In genomic region chr1:151924691-151925587, GRCh38 we compare ENCODE assay signal across 14 cellular contexts. TPM values are rescaled to one million over a fixed set of nuclear protein-coding genes. Genes with fewer than 3 reads are reported as not detected.
DNase-seq lines count a peak whose midpoint lies in the region; ATAC-seq, FAIRE-seq and TF ChIP-seq lines count a peak whose summit lies in the region.
"Had no signal": no experiment of that assay in that cellular context is flagged by ENCODE, and none has a peak within 500 bp of the region (broad histone marks: within the 10 kb centered on the region; RNA-seq: fewer than 3 reads in every experiment).

No MANE protein-coding gene starts in this region.

- no peak for TF ChIP-seq CTCF in GM23338 (conservative IDR thresholded peaks at IDR 0.05; ENCODE audit: low read depth in 2 of 2)
- TF ChIP-seq CTCF in WTC11 (IDR thresholded peaks at IDR 0.05): no peak

- FAIRE-seq in GM12891 (lab: Jason Lieb, UNC): peak; percentile 5

- H3K9me3 Mint-ChIP-seq in GM23338 (peaks cover 5% of the 10 kb centered on the region; the same call in 2 of the 3 replicates), WTC11 (peaks cover 5% of the 10 kb centered on the region), memory B cell (peaks cover 3% of the 10 kb centered on the region)

- no peaks in the 10 kb centered on the region for H3F3A ChIP-seq in GM23338 (replicated peaks; ENCODE audit: low read depth)

- no peaks in the 10 kb centered on the region for H3K4me1 ChIP-seq in GM23338 (ENCODE audit: insufficient read depth)
- H3K4me1 ChIP-seq: transverse colon had no signal

- H3K9me2 ChIP-seq in GM23338 (ENCODE audit: insufficient read depth): no peaks in the 10 kb centered on the region

- H3K36me3 ChIP-seq in GM23338 (ENCODE audit: insufficient read depth): no peaks in the 10 kb centered on the region
- H3K36me3 ChIP-seq: transverse colon had no signal

- H3K36me3 Mint-ChIP-seq in GM23338 (ENCODE audit: low read depth) (no peaks in the 10 kb centered on the region), WTC11 (peaks cover under 1% of the 10 kb centered on the region; the same call in 1 of the 2 replicates), memory B cell (peaks cover 1% of the 10 kb centered on the region)

- H3K27me3 ChIP-seq in GM23338 (ENCODE audit: insufficient read depth): no peaks in the 10 kb centered on the region
- H3K27me3 ChIP-seq: transverse colon had no signal

- H3K27ac ChIP-seq in GM23338 (ENCODE audit: low read depth): no peak overlapping the region
- H3K27ac ChIP-seq: transverse colon had no signal

- POLR2A ChIA-PET in WTC11 (lab: Charles Lee): no interaction called here

- no peak overlapping the region for H3K4me2 ChIP-seq in GM23338

- H3K27ac Mint-ChIP-seq in GM23338 (no peak overlapping the region), WTC11 (0 out of 2 replicates have a peak overlapping the region, but pooled peaks have one; percentile 21), memory B cell (peak overlapping the region; percentile 41)

- CTCF ChIA-PET in WTC11 (lab: Charles Lee): interaction anchor here (0.8 kb wide), 1 partner anchor 77 kb away, joined by 3 read pairs; no protein-coding TSS in a partner anchor

- H3K4me3 Mint-ChIP-seq in GM23338 (no peak overlapping the region), WTC11 (no peak overlapping the region), memory B cell (no peak overlapping the region)

- H3K79me2 ChIP-seq in GM23338 (replicated peaks; ENCODE audit: insufficient read depth): no peaks in the 10 kb centered on the region

- DNase-seq in GM12891 (ENCODE audit: insufficient read length, low spot score) (no peak), GM23338 (ENCODE audit: low spot score) (peak; percentile 47), WTC11 (ENCODE audit: low spot score) (no peak), memory B cell (ENCODE audit: low spot score in 2 of 2) (no peak), ureter (ENCODE audit: low spot score) (no peak)
- no peak for DNase-seq in stimulated activated CD4-positive, alpha-beta T cell treated with anti-CD3 and anti-CD28 coated beads, Interleukin-4, amount 100 ng/mL, for 4 hours
- DNase-seq: Calu3, KBM-7, left colon, NCI-H1930, transverse colon had no signal

- no peaks in the 10 kb centered on the region for H3K4me1 Mint-ChIP-seq in GM23338
- H3K4me1 Mint-ChIP-seq in WTC11: peaks cover 19% of the 10 kb centered on the region
- H3K4me1 Mint-ChIP-seq in memory B cell: peaks cover 23% of the 10 kb centered on the region

- H3K27me3 Mint-ChIP-seq in GM23338 (ENCODE audit: insufficient read depth, low read depth, poor library complexity) (peaks cover 8% of the 10 kb centered on the region), WTC11 (ENCODE audit: low read depth) (no peaks in the 10 kb centered on the region), memory B cell (no peaks in the 10 kb centered on the region)

- TF ChIP-seq POLR2A in GM12891 (IDR thresholded peaks at IDR 0.05; ENCODE audit: low read depth, low read length): no peak

- H2AFZ ChIP-seq in GM23338: no peak overlapping the region

- H3K4me3 ChIP-seq in GM23338: no peak overlapping the region
- H3K4me3 ChIP-seq: skin epidermis, transverse colon had no signal

- no peaks in the 10 kb centered on the region for H4K20me1 ChIP-seq in GM23338 (replicated peaks; ENCODE audit: insufficient read depth)

- ATAC-seq in GM23338 (no peak), WTC11 (no peak), memory B cell (ENCODE audit: low read depth) (peak; percentile 17), HG03469 (IDR thresholded peaks at IDR 0.05; ENCODE audit: unreplicated experiment) (no peak), HG03520 (IDR thresholded peaks at IDR 0.05; ENCODE audit: unreplicated experiment) (no peak)
- ATAC-seq: left colon had no signal

TF ChIP-seq in GM12891, 5 proteins besides CTCF, POLR2A, EP300 and RAD21:
- TF ChIP-seq TAF1 (IDR thresholded peaks at IDR 0.05; ENCODE audit: low read depth, low read length): no peak
- no peak for TF ChIP-seq POLR2AphosphoS5 (IDR thresholded peaks at IDR 0.05; ENCODE audit: low read depth, low read length)
- TF ChIP-seq POU2F2 (IDR thresholded peaks at IDR 0.05; ENCODE audit: low read depth, low read length): no peak
- TF ChIP-seq PAX5 (IDR thresholded peaks at IDR 0.05; ENCODE audit: insufficient read depth, low read length, severe bottlenecking): no peak
- no peak for TF ChIP-seq SPI1 (IDR thresholded peaks at IDR 0.05; ENCODE audit: low read depth, low read length)

TF ChIP-seq in GM23338, 12 proteins besides CTCF, POLR2A, EP300 and RAD21 (continues in another document):
- no peak for TF ChIP-seq ETS1 (IDR thresholded peaks at IDR 0.05)
- TF ChIP-seq EZH2 (IDR thresholded peaks at IDR 0.05; ENCODE audit: low read depth, unreplicated experiment): no peak
- TF ChIP-seq CREB1 (CRISPR knock-in tag; IDR thresholded peaks at IDR 0.05; ENCODE audit: low read depth): no peak
- TF ChIP-seq EZH2phosphoT487 (IDR thresholded peaks at IDR 0.05; ENCODE audit: unreplicated experiment): no peak
- no peak for TF ChIP-seq ZNF114 (CRISPR knock-in tag; IDR thresholded peaks at IDR 0.05)
- no peak for TF ChIP-seq POLR2AphosphoS5 (IDR thresholded peaks at IDR 0.05; ENCODE audit: low read depth)

TF ChIP-seq in WTC11, 78 proteins besides CTCF, POLR2A, EP300 and RAD21:
- TF ChIP-seq CREM (CRISPR knock-in tag; IDR thresholded peaks at IDR 0.05): no peak
- no peak for TF ChIP-seq OVOL2 (CRISPR knock-in tag; IDR thresholded peaks at IDR 0.05; ENCODE audit: borderline replicate concordance)
- no peak for TF ChIP-seq ZBTB43 (CRISPR knock-in tag; IDR thresholded peaks at IDR 0.05)
- TF ChIP-seq ZNF425 (CRISPR knock-in tag; conservative IDR thresholded peaks at IDR 0.05): no peak
- no peak for TF ChIP-seq STAT6 (CRISPR knock-in tag; conservative IDR thresholded peaks at IDR 0.05; ENCODE audit: low read depth)
- TF ChIP-seq ZNF396 (CRISPR knock-in tag; IDR thresholded peaks at IDR 0.05; ENCODE audit: borderline replicate concordance): no peak

RNA-seq across cellular contexts. Expression of gene THEM4, which starts 15.6 kb away (rescaled TPM):
- polyA plus RNA-seq in GM12891 (2012; ENCODE audit: low read depth, missing spikeins): 6.1 TPM
- 10.3 and 13.4 TPM in 2 replicates for total RNA-seq in GM23338 (2014; rRNA removed; shearing (Covaris generic))
- 19.5 and 20.4 TPM in 2 replicates for polyA plus RNA-seq in GM23338 (2016; fragmentation: Nextera tagmentation; extraction: Ambion mirVana)
- total RNA-seq in WTC11 (2021) (8.0 to 10.9 TPM (median 8.8 TPM) in 3 replicates), ureter (28.2 TPM)
